11 cellular contexts compared by ENCODE assay signal in genomic region chr1:6465461-6466005, GRCh38. TPM values are rescaled to one million over a fixed set of nuclear protein-coding genes. Genes with fewer than 3 reads are reported as not detected.
A peak's percentile ranks its signal among the peaks of the same experiment; 100 is the strongest.
DNase-seq lines count a peak whose midpoint lies in the region; ATAC-seq and TF ChIP-seq lines count a peak whose summit lies in the region.
"Had no signal": no experiment of that assay in that cellular context is flagged by ENCODE, and none has a peak within 500 bp of the region (broad histone marks: within the 10 kb centered on the region; RNA-seq: fewer than 3 reads in every experiment).

No MANE protein-coding gene starts in this region.

- no peaks in the 10 kb centered on the region for H3K27me3 Mint-ChIP-seq in CD4-positive, alpha-beta T cell
- H3K27me3 Mint-ChIP-seq in activated naive CD4-positive, alpha-beta T cell treated with anti-CD3 and anti-CD28 coated beads, Interleukin-2, amount 10 ng/mL, durations not matched to agents 7 days and 5 days, result no peaks in the 10 kb centered on the region
- H3K27me3 Mint-ChIP-seq in natural killer cell treated with Interleukin-12 subunit alpha and Interleukin-12 subunit beta and Interleukin-15 and Interleukin-18, amount 100 ng/mL, for 72 hours, result peaks cover 0 to 6% of the 10 kb centered on the region in 2 donors

- peak overlapping the region; percentile 96 for H3K27ac Mint-ChIP-seq in CD4-positive, alpha-beta T cell
- H3K27ac Mint-ChIP-seq in activated naive CD4-positive, alpha-beta T cell treated with anti-CD3 and anti-CD28 coated beads, Interleukin-2, amount 10 ng/mL, durations not matched to agents 7 days and 5 days, result peak overlapping the region; percentile 90
- H3K27ac Mint-ChIP-seq in natural killer cell treated with Interleukin-12 subunit alpha and Interleukin-12 subunit beta and Interleukin-15 and Interleukin-18, amount 100 ng/mL, for 72 hours, result peak overlapping the region in 1 of 2 donors; percentile 88
- H3K27ac Mint-ChIP-seq: nephron had no signal

- TF ChIP-seq CTCF in CD4-positive, alpha-beta T cell (IDR thresholded peaks at IDR 0.05), result no peak
- no peak for TF ChIP-seq CTCF in GM13976 (IDR thresholded peaks at IDR 0.05; ENCODE audit: borderline replicate concordance, control extremely low read depth, extremely low read depth, insufficient read depth, missing control alignments)

- in situ Hi-C loops in GM13976 (cut with MboI; ENCODE audit: low sequenced_read_pairs, unreplicated experiment), result no loop called here

- CTCF ChIA-PET in CD4-positive, alpha-beta T cell (lab: Charles Lee), result interaction anchor here (0.9 to 4.9 kb wide), 7 partner anchors 11 to 473 kb away, joined by 3 to 34 read pairs (median 10); partner anchors contain the start of genes ESPN and NPHP4
- CTCF ChIA-PET in activated naive CD4-positive, alpha-beta T cell treated with anti-CD3 and anti-CD28 coated beads, Interleukin-2, amount 10 ng/mL, durations not matched to agents 7 days and 5 days (lab: Charles Lee), result interaction anchor here (1.0 to 2.5 kb wide), 2 partner anchors 20 to 24 kb away, joined by 3 to 7 read pairs; no protein-coding TSS in a partner anchor

- no peaks in the 10 kb centered on the region for H3K27me3 ChIP-seq in CD4-positive, alpha-beta T cell (ENCODE audit: control insufficient read depth, insufficient read depth, low read length)

- peak in 9 of 10 experiments; percentile 37 to 63 (median 50) for DNase-seq in CD4-positive, alpha-beta T cell
- DNase-seq in T-helper 2 cell (peak in 4 of 5 experiments; percentile 38 to 64 (median 52)), DMS153 (lab: John Stamatoyannopoulos, UW) (no peak), GM13976 (ENCODE audit: low spot score) (no peak), EL (no peak), GOT3 (lab: John Stamatoyannopoulos, UW) (no peak)
- peak; percentile 68 for DNase-seq in activated naive CD4-positive, alpha-beta T cell treated with anti-CD3 and anti-CD28 coated beads, Interleukin-2, amount 10 ng/mL, durations not matched to agents 7 days and 5 days
- DNase-seq in natural killer cell treated with Interleukin-12 subunit alpha and Interleukin-12 subunit beta and Interleukin-15 and Interleukin-18, amount 100 ng/mL, for 72 hours (ENCODE audit: low spot score), result no peak
- DNase-seq: COR-L47 had no signal

- POLR2A ChIA-PET in CD4-positive, alpha-beta T cell (lab: Charles Lee), result interaction anchor here (1.0 to 6.9 kb wide), 3 partner anchors 10 to 16 kb away, joined by 4 to 40 read pairs (median 4); no protein-coding TSS in a partner anchor

- H3K36me3 Mint-ChIP-seq in CD4-positive, alpha-beta T cell (ENCODE audit: low read depth), result peaks cover 46% of the 10 kb centered on the region
- H3K36me3 Mint-ChIP-seq in activated naive CD4-positive, alpha-beta T cell treated with anti-CD3 and anti-CD28 coated beads, Interleukin-2, amount 10 ng/mL, durations not matched to agents 7 days and 5 days, result peaks cover 35% of the 10 kb centered on the region
- H3K36me3 Mint-ChIP-seq in natural killer cell treated with Interleukin-12 subunit alpha and Interleukin-12 subunit beta and Interleukin-15 and Interleukin-18, amount 100 ng/mL, for 72 hours, result peaks cover 5% of the 10 kb centered on the region

- peak; percentile 51 for ATAC-seq in CD4-positive, alpha-beta T cell (ENCODE audit: poor library complexity)
- ATAC-seq in natural killer cell treated with Interleukin-12 subunit alpha and Interleukin-12 subunit beta and Interleukin-15 and Interleukin-18, amount 100 ng/mL, for 72 hours, result no peak

- H3K9me3 ChIP-seq in CD4-positive, alpha-beta T cell (ENCODE audit: control insufficient read depth, low read length), result no peaks in the 10 kb centered on the region

- H3K4me1 Mint-ChIP-seq in CD4-positive, alpha-beta T cell (ENCODE audit: low read depth), result peaks cover 51% of the 10 kb centered on the region
- H3K4me1 Mint-ChIP-seq in activated naive CD4-positive, alpha-beta T cell treated with anti-CD3 and anti-CD28 coated beads, Interleukin-2, amount 10 ng/mL, durations not matched to agents 7 days and 5 days, result peaks cover 52% of the 10 kb centered on the region
- peaks cover 19 to 28% of the 10 kb centered on the region in 2 donors for H3K4me1 Mint-ChIP-seq in natural killer cell treated with Interleukin-12 subunit alpha and Interleukin-12 subunit beta and Interleukin-15 and Interleukin-18, amount 100 ng/mL, for 72 hours (ENCODE audit: low read depth in 2 of 2)
- H3K4me1 Mint-ChIP-seq: nephron had no signal

- peak overlapping the region; percentile 98 for H3K4me3 Mint-ChIP-seq in CD4-positive, alpha-beta T cell
- peak overlapping the region; percentile 86 for H3K4me3 Mint-ChIP-seq in activated naive CD4-positive, alpha-beta T cell treated with anti-CD3 and anti-CD28 coated beads, Interleukin-2, amount 10 ng/mL, durations not matched to agents 7 days and 5 days
- peak overlapping the region; percentile 88 for H3K4me3 Mint-ChIP-seq in natural killer cell treated with Interleukin-12 subunit alpha and Interleukin-12 subunit beta and Interleukin-15 and Interleukin-18, amount 100 ng/mL, for 72 hours
- H3K4me3 Mint-ChIP-seq: nephron had no signal

- H3K9me3 Mint-ChIP-seq in CD4-positive, alpha-beta T cell, result no peaks in the 10 kb centered on the region
- H3K9me3 Mint-ChIP-seq in activated naive CD4-positive, alpha-beta T cell treated with anti-CD3 and anti-CD28 coated beads, Interleukin-2, amount 10 ng/mL, durations not matched to agents 7 days and 5 days, result no peaks in the 10 kb centered on the region
- no peaks in the 10 kb centered on the region for H3K9me3 Mint-ChIP-seq in natural killer cell treated with Interleukin-12 subunit alpha and Interleukin-12 subunit beta and Interleukin-15 and Interleukin-18, amount 100 ng/mL, for 72 hours
- H3K9me3 Mint-ChIP-seq: nephron had no signal

- intact Hi-C loops in CD4-positive, alpha-beta T cell (cut with DNase I, micrococcal nuclease), result loop anchor here in 1 of 2 experiments (1.0 kb wide), 1 partner anchor 10 kb away; no protein-coding TSS in a partner anchor

- H3K27ac ChIP-seq in CD4-positive, alpha-beta T cell (ENCODE audit: low read depth, low read length), result peak overlapping the region; percentile 97

RNA-seq across cellular contexts. Expression of gene TNFRSF25, which starts 0.4 kb away (rescaled TPM):
- total RNA-seq in CD4-positive, alpha-beta T cell, result 100 to 1,000 TPM; 220 to 225 TPM
- 100 to 1,000 TPM in 1 of 2 donors, 10 to 100 TPM in 1; 83.6 to 106 TPM for total RNA-seq in natural killer cell treated with Interleukin-12 subunit alpha and Interleukin-12 subunit beta and Interleukin-15 and Interleukin-18, amount 100 ng/mL, for 72 hours

RNA-seq across cellular contexts. Expression of gene PLEKHG5, which starts 25.9 kb away (rescaled TPM):
- total RNA-seq in CD4-positive, alpha-beta T cell, result 1 to 10 TPM; 5.0 to 6.1 TPM
- under 1 TPM; 0.33 to 0.81 TPM for total RNA-seq in natural killer cell treated with Interleukin-12 subunit alpha and Interleukin-12 subunit beta and Interleukin-15 and Interleukin-18, amount 100 ng/mL, for 72 hours

RNA-seq across cellular contexts. Expression of gene ESPN, which starts 41.0 kb away (rescaled TPM):
- total RNA-seq in CD4-positive, alpha-beta T cell, result 1 to 10 TPM; 2.0 to 3.9 TPM
- total RNA-seq in natural killer cell treated with Interleukin-12 subunit alpha and Interleukin-12 subunit beta and Interleukin-15 and Interleukin-18, amount 100 ng/mL, for 72 hours, result under 1 TPM; 0.14 to 0.84 TPM
- total RNA-seq: HT1080 had no signal

RNA-seq across cellular contexts. Expression of gene HES2, which starts 45.8 kb away (rescaled TPM):
- not detected for total RNA-seq in CD4-positive, alpha-beta T cell
- not detected for total RNA-seq in natural killer cell treated with Interleukin-12 subunit alpha and Interleukin-12 subunit beta and Interleukin-15 and Interleukin-18, amount 100 ng/mL, for 72 hours

Comparison
In these comparisons a context has a peak if more than half of its experiments do, and no peak if none do; other contexts are left out.
1. DNase-seq: peak in CD4-positive, alpha-beta T cell (9 of 10), T-helper 2 cell (4 of 5) and activated naive CD4-positive, alpha-beta T cell treated with anti-CD3 and anti-CD28 coated beads, Interleukin-2, amount 10 ng/mL, durations not matched to agents 7 days and 5 days (single experiment); none in natural killer cell treated with Interleukin-12 subunit alpha and Interleukin-12 subunit beta and Interleukin-15 and Interleukin-18, amount 100 ng/mL, for 72 hours (single experiment), DMS153 (single experiment), GM13976 (single experiment), EL (single experiment) and GOT3 (single experiment).
2. Peak in every context shown above with its lines, with median percentiles within 50 percentile points of each other: H3K4me3 Mint-ChIP-seq.